ENCODE assay signal across 8 cellular contexts in the genomic region with DNA sequence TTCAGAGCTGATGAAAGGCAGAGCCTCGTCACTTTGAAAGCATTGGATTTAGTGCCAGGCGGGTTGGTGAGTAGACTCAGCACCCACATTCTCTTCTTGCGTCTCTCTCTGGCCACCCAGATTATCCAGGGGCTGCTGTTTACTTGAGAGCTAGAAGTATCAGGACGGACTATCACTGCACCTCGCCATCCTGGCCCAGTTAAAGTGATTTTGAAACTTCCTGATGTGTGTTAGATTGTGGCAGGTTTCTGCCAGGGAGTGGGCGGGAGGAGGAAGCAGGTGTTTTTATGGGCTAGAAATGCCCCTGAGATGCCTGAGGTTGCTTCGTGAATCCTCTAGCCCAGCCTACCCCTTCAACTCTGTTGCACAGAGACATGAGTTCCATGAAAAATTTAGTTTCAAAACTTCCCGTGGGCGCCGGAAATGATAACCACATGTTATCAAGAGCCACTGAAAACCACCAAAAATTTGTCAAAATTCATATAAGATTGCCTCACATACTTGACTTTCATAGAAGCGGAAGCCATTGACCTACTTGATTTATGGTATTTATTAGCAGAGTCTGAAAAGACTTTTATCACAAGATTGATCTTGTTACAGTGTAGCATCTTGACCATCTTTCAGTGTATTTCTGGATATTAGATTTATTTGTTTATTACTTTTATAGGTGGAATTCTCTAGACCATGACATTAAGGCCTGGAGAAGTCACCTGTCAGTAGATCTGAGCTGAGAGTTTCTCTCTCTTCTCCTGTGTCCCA.
DNase-seq lines count a peak whose midpoint lies in the region; ATAC-seq, FAIRE-seq and TF ChIP-seq lines count a peak whose summit lies in the region.

No MANE protein-coding gene starts in this region.

- 52 to 71% methylated on average over 11 of the region's 11 CpGs for WGBS in esophagus squamous epithelium, 2 donors

- H3K9me3 ChIP-seq in esophagus squamous epithelium: no peaks in the 10 kb centered on the region

- TF ChIP-seq POLR2A in esophagus squamous epithelium (IDR thresholded peaks at IDR 0.05): peak in 1 of 4 donors; percentile 8

- no peak for FAIRE-seq in D721Med (lab: Jason Lieb, UNC)

- TF ChIP-seq CTCF in esophagus squamous epithelium (IDR thresholded peaks at IDR 0.05) (no peak), D721Med (IDR thresholded peaks at IDR 0.05; ENCODE audit: insufficient read depth, missing control alignments) (no peak)

- no peaks in the 10 kb centered on the region for H3K36me3 ChIP-seq in esophagus squamous epithelium

- ATAC-seq in GM21390 (IDR thresholded peaks at IDR 0.05; ENCODE audit: unreplicated experiment) (peak; percentile 36), HG03135 (IDR thresholded peaks at IDR 0.05; ENCODE audit: unreplicated experiment) (no peak)

- peak in 3 of 4 experiments; percentile 23 to 39 (median 33) for DNase-seq in activated CD4-positive, CD25-positive, alpha-beta regulatory T cell (lab: John Stamatoyannopoulos, UW)
- no peak for DNase-seq in esophagus squamous epithelium (lab: John Stamatoyannopoulos, UW)
- peak; percentile 80 for DNase-seq in stimulated activated CD8-positive, alpha-beta memory T cell treated with anti-CD3 and anti-CD28 coated beads, Interleukin-4, amount 100 ng/mL, for 48 hours
- DNase-seq in NK-92 treated with Interleukin-12 subunit alpha and Interleukin-12 subunit beta, amount 100 ng/mL, for 24 hours (lab: John Stamatoyannopoulos, UW): no peak
- DNase-seq in D721Med (ENCODE audit: insufficient read length, low spot score): no peak
- DNase-seq in DMS79 (lab: John Stamatoyannopoulos, UW): no peak

- intact Hi-C loops in esophagus squamous epithelium (cut with DNase I): no loop called here

- H3K27ac ChIP-seq in esophagus squamous epithelium: peak overlapping the region; percentile 55 to 80 (median 70)

- H3K4me1 ChIP-seq in esophagus squamous epithelium: peaks cover 22 to 38% (median 28%) of the 10 kb centered on the region in 3 donors

- no peak overlapping the region for H3K4me3 ChIP-seq in esophagus squamous epithelium

- H3K27me3 ChIP-seq in esophagus squamous epithelium: no peaks in the 10 kb centered on the region

Comparison
In these comparisons a context has a peak if more than half of its experiments do, and no peak if none do; other contexts are left out.
1. DNase-seq: peak in activated CD4-positive, CD25-positive, alpha-beta regulatory T cell (3 of 4) and stimulated activated CD8-positive, alpha-beta memory T cell treated with anti-CD3 and anti-CD28 coated beads, Interleukin-4, amount 100 ng/mL, for 48 hours (single experiment); none in esophagus squamous epithelium (single experiment), NK-92 treated with Interleukin-12 subunit alpha and Interleukin-12 subunit beta, amount 100 ng/mL, for 24 hours (single experiment), D721Med (single experiment) and DMS79 (single experiment).